1 cellular context compared by ENCODE assay signal in genomic region chr7:100699018-100699417, GRCh38.
TF ChIP-seq lines count a peak whose summit lies in the region.

No MANE protein-coding gene starts in this region.

TF ChIP-seq in K562, 482 proteins besides CTCF, POLR2A, EP300 and RAD21:
- TF ChIP-seq SMAD2 (IDR thresholded peaks at IDR 0.05; ENCODE audit: low read depth, low read length): no peak
- no peak for TF ChIP-seq ZNF668 (CRISPR knock-in tag; IDR thresholded peaks at IDR 0.05)
- TF ChIP-seq PTRF (tag; IDR thresholded peaks at IDR 0.05): no peak
- no peak for TF ChIP-seq POLR2AphosphoS5 (IDR thresholded peaks at IDR 0.05; ENCODE audit: control insufficient read depth, insufficient read depth, low read depth, low read length)
- TF ChIP-seq BHLHE40 (IDR thresholded peaks at IDR 0.05; ENCODE audit: low read length): no peak
- TF ChIP-seq RCOR1 (IDR thresholded peaks at IDR 0.05; ENCODE audit: borderline replicate concordance in 1 of 2, low read depth in 2 of 2, low read length in 2 of 2): 0 out of 4 replicates have a peak, but pooled peaks of 1 of the 2 experiments have one; percentile 9
- no peak for TF ChIP-seq SRSF9 (IDR thresholded peaks at IDR 0.05; ENCODE audit: borderline replicate concordance, low read depth, low read length)
- TF ChIP-seq CEBPB (tag; IDR thresholded peaks at IDR 0.05): peak; percentile 63
